20 cellular contexts compared by ENCODE assay signal in the genomic region with DNA sequence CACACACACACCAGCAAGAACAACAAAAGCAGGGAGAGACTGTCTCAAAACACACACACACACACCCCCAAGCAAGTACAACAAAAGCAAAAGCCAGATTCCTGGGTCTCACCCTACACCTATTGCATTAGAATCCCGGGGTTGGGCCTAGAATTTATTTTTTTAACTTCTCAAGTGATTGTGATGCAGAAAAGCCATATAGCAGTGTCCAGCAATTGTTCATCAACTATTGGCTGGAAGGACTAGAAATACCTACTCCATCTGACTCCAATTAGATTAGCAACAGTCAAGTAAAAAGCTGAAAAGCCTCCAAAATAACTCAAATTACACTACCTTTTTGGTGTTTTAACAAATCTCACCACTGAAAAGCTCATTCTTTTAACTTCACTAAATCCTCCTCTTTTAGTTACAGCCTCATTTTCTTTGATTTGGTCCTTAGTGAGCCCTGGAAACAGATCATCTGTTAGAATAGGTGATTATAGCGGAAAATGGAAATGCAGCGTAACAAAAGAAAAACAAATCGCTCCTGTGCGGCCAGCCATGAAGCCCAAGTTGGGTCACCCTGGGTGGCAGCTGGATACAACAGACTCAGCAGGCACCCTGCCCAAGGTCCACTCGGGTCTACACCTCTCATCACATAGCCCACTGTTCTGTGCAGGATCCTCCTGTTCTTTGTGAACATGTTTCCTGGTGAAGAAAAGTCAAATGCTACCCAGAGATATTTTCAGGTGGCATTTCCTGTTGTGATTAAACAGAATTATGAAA. TPM values are rescaled to one million over a fixed set of nuclear protein-coding genes. Genes with fewer than 3 reads are reported as not detected.
DNase-seq lines count a peak whose midpoint lies in the region; ATAC-seq, FAIRE-seq and TF ChIP-seq lines count a peak whose summit lies in the region.
"Had no signal": no experiment of that assay in that cellular context is flagged by ENCODE, and none has a peak within 500 bp of the region (broad histone marks: within the 10 kb centered on the region; RNA-seq: fewer than 3 reads in every experiment).

No MANE protein-coding gene starts in this region.

- peaks cover 85% of the 10 kb centered on the region for H3K79me2 ChIP-seq in GM23338 (replicated peaks; ENCODE audit: insufficient read depth)

- no peak overlapping the region for H3K4me3 Mint-ChIP-seq in activated naive CD4-positive, alpha-beta T cell treated with anti-CD3 and anti-CD28 coated beads, Interleukin-2, amount 50 U/mL, for 24 hours
- no peak overlapping the region for H3K4me3 Mint-ChIP-seq in GM23338

- DNase-seq in activated naive CD4-positive, alpha-beta T cell (lab: John Stamatoyannopoulos, UW): no peak
- no peak for DNase-seq in GM23338 (ENCODE audit: low spot score)
- peak; percentile 75 for DNase-seq in fibroblast of gingiva (ENCODE audit: low read depth)
- peak; percentile 33 for DNase-seq in renal cortical epithelial cell (ENCODE audit: low read depth)
- no peak for DNase-seq in left ventricle myocardium superior
- no peak for DNase-seq in H54 (ENCODE audit: insufficient read length, low spot score)
- DNase-seq in urothelium cell line (ENCODE audit: low spot score): no peak
- DNase-seq: amygdala; foreskin keratinocyte; left cardiac atrium; NCI-H2081; NCI-H526; Peyer's patch; SK-N-SH; stimulated activated CD4-positive, alpha-beta T cell treated with anti-CD3 and anti-CD28 coated beads, Interleukin-2, amount 100 ng/mL, for 48 hours had no signal

- H3K4me1 ChIP-seq in GM23338 (ENCODE audit: insufficient read depth): no peaks in the 10 kb centered on the region
- H3K4me1 ChIP-seq: foreskin keratinocyte, Peyer's patch had no signal

- peaks cover 17% of the 10 kb centered on the region for H3K36me3 ChIP-seq in GM23338 (ENCODE audit: insufficient read depth)

- H2AFZ ChIP-seq in GM23338: no peak overlapping the region

- no peak for TF ChIP-seq CTCF in GM23338 (conservative IDR thresholded peaks at IDR 0.05; ENCODE audit: low read depth in 2 of 2)

- no peaks in the 10 kb centered on the region for H3K27me3 ChIP-seq in GM23338 (ENCODE audit: insufficient read depth)
- H3K27me3 ChIP-seq: foreskin keratinocyte, Peyer's patch had no signal

- no peak overlapping the region for H3K4me3 ChIP-seq in GM23338
- H3K4me3 ChIP-seq: K562, Peyer's patch had no signal

- peaks cover 42% of the 10 kb centered on the region for H4K20me1 ChIP-seq in GM23338 (replicated peaks; ENCODE audit: insufficient read depth)

- intact Hi-C loops in left ventricle myocardium superior (cut with micrococcal nuclease): no loop called here

- 0 out of 2 replicates have a peak overlapping the region, but pooled peaks have one; percentile 32 for H3K27ac ChIP-seq in GM23338 (ENCODE audit: low read depth)
- H3K27ac ChIP-seq: foreskin keratinocyte, HL-60, Peyer's patch had no signal

- peaks cover 11% of the 10 kb centered on the region for H3K36me3 Mint-ChIP-seq in activated naive CD4-positive, alpha-beta T cell treated with anti-CD3 and anti-CD28 coated beads, Interleukin-2, amount 50 U/mL, for 24 hours
- peaks cover 52% of the 10 kb centered on the region for H3K36me3 Mint-ChIP-seq in GM23338 (ENCODE audit: low read depth)

- H3K27me3 Mint-ChIP-seq in activated naive CD4-positive, alpha-beta T cell treated with anti-CD3 and anti-CD28 coated beads, Interleukin-2, amount 50 U/mL, for 24 hours: no peaks in the 10 kb centered on the region
- no peaks in the 10 kb centered on the region for H3K27me3 Mint-ChIP-seq in GM23338 (ENCODE audit: insufficient read depth, low read depth, poor library complexity)

- H3K9me2 ChIP-seq in GM23338 (ENCODE audit: insufficient read depth): no peaks in the 10 kb centered on the region
- H3K9me2 ChIP-seq: SK-N-SH had no signal

- FAIRE-seq in H54 (lab: Jason Lieb, UNC) (no peak), urothelium cell line (lab: Jason Lieb, UNC) (no peak)
- FAIRE-seq: G401.6, GM12892, K562 had no signal

- peaks cover 8% of the 10 kb centered on the region; the same call in 1 of the 2 replicates for H3F3A ChIP-seq in GM23338 (replicated peaks; ENCODE audit: low read depth)

- H3K9me3 Mint-ChIP-seq in activated naive CD4-positive, alpha-beta T cell treated with anti-CD3 and anti-CD28 coated beads, Interleukin-2, amount 50 U/mL, for 24 hours: no peaks in the 10 kb centered on the region
- no peaks in the 10 kb centered on the region for H3K9me3 Mint-ChIP-seq in GM23338

- ATAC-seq in GM23338 (no peak), left ventricle myocardium superior (no peak)
- ATAC-seq: foreskin keratinocyte, K562, left cardiac atrium had no signal

- H3K27ac Mint-ChIP-seq in activated naive CD4-positive, alpha-beta T cell treated with anti-CD3 and anti-CD28 coated beads, Interleukin-2, amount 50 U/mL, for 24 hours: peak overlapping the region; percentile 88
- no peak overlapping the region; the same call in 1 of the 2 replicates for H3K27ac Mint-ChIP-seq in GM23338

- no peak overlapping the region for H3K4me2 ChIP-seq in GM23338
- H3K4me2 ChIP-seq: SK-N-SH had no signal

- H3K4me1 Mint-ChIP-seq in activated naive CD4-positive, alpha-beta T cell treated with anti-CD3 and anti-CD28 coated beads, Interleukin-2, amount 50 U/mL, for 24 hours: peaks cover 27% of the 10 kb centered on the region
- no peaks in the 10 kb centered on the region for H3K4me1 Mint-ChIP-seq in GM23338

- TF ChIP-seq POLR2A in H54 (IDR thresholded peaks at IDR 0.05; ENCODE audit: low read depth, low read length): no peak

TF ChIP-seq in GM23338, 12 proteins besides CTCF, POLR2A, EP300 and RAD21 (continues in another document):
- TF ChIP-seq, protein P1, sequence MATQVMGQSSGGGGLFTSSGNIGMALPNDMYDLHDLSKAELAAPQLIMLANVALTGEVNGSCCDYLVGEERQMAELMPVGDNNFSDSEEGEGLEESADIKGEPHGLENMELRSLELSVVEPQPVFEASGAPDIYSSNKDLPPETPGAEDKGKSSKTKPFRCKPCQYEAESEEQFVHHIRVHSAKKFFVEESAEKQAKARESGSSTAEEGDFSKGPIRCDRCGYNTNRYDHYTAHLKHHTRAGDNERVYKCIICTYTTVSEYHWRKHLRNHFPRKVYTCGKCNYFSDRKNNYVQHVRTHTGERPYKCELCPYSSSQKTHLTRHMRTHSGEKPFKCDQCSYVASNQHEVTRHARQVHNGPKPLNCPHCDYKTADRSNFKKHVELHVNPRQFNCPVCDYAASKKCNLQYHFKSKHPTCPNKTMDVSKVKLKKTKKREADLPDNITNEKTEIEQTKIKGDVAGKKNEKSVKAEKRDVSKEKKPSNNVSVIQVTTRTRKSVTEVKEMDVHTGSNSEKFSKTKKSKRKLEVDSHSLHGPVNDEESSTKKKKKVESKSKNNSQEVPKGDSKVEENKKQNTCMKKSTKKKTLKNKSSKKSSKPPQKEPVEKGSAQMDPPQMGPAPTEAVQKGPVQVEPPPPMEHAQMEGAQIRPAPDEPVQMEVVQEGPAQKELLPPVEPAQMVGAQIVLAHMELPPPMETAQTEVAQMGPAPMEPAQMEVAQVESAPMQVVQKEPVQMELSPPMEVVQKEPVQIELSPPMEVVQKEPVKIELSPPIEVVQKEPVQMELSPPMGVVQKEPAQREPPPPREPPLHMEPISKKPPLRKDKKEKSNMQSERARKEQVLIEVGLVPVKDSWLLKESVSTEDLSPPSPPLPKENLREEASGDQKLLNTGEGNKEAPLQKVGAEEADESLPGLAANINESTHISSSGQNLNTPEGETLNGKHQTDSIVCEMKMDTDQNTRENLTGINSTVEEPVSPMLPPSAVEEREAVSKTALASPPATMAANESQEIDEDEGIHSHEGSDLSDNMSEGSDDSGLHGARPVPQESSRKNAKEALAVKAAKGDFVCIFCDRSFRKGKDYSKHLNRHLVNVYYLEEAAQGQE (IDR thresholded peaks at IDR 0.05; ENCODE audit: unreplicated experiment): no peak
- TF ChIP-seq POLR2AphosphoS5 (IDR thresholded peaks at IDR 0.05; ENCODE audit: low read depth): no peak
- no peak for TF ChIP-seq ZNF331 (CRISPR knock-in tag; IDR thresholded peaks at IDR 0.05; ENCODE audit: low read depth)
- no peak for TF ChIP-seq NANOG (IDR thresholded peaks at IDR 0.05; ENCODE audit: borderline replicate concordance)
- no peak for TF ChIP-seq ZNF114 (CRISPR knock-in tag; IDR thresholded peaks at IDR 0.05)
- no peak for TF ChIP-seq EZH2phosphoT487 (IDR thresholded peaks at IDR 0.05; ENCODE audit: unreplicated experiment)
- no peak for TF ChIP-seq STAT1 (IDR thresholded peaks at IDR 0.05; ENCODE audit: unreplicated experiment)

RNA-seq across cellular contexts. Expression of a gene that starts 38.7 kb away (rescaled TPM):
- 102 and 111 TPM in 2 replicates for total RNA-seq in GM23338 (2014; rRNA removed; shearing (Covaris generic))
- 102 and 104 TPM in 2 replicates for polyA plus RNA-seq in GM23338 (2016; fragmentation: Nextera tagmentation; extraction: Ambion mirVana)
- 47.2 and 117 TPM in 2 replicates for total RNA-seq in renal cortical epithelial cell
- total RNA-seq in left ventricle myocardium superior: 60.4 TPM

Comparison
In these comparisons a context has a peak if more than half of its experiments do, and no peak if none do; other contexts are left out.
1. DNase-seq: peak in fibroblast of gingiva (single experiment) and renal cortical epithelial cell (single experiment); none in activated naive CD4-positive, alpha-beta T cell (0 of 4), GM23338 (single experiment), left ventricle myocardium superior (single experiment), H54 (single experiment) and urothelium cell line (single experiment).